In genomic region chr5:39092581-39093350, GRCh38 we compare ENCODE assay signal across 1 cellular context.
A peak's percentile ranks its signal among the peaks of the same experiment; 100 is the strongest.
TF ChIP-seq lines count a peak whose summit lies in the region.

No MANE protein-coding gene starts in this region.

TF ChIP-seq in K562, 482 proteins besides CTCF, POLR2A, EP300 and RAD21:
- TF ChIP-seq C11orf30 (IDR thresholded peaks at IDR 0.05; ENCODE audit: low read depth): peak; percentile 77
- no peak for TF ChIP-seq PRPF4 (IDR thresholded peaks at IDR 0.05; ENCODE audit: insufficient read depth, low read depth, low read length, poor library complexity, severe bottlenecking)
- TF ChIP-seq MBD2 (IDR thresholded peaks at IDR 0.05; ENCODE audit: borderline replicate concordance, low read depth): no peak
- TF ChIP-seq MEIS2 (IDR thresholded peaks at IDR 0.05; ENCODE audit: partially characterized antibody): peak; percentile 93
- 0 out of 4 replicates have a peak, but pooled peaks of 1 of the 2 experiments have one; percentile 26 for TF ChIP-seq FOXK2 (conservative IDR thresholded peaks at IDR 0.05 in 1 of 2, IDR thresholded peaks at IDR 0.05 in 1 of 2; ENCODE audit: low read depth in 2 of 2)
- no peak for TF ChIP-seq SMARCC2 (IDR thresholded peaks at IDR 0.05; ENCODE audit: low read depth)
- no peak for TF ChIP-seq DACH1 (IDR thresholded peaks at IDR 0.05; ENCODE audit: partially characterized antibody)
- TF ChIP-seq MAFG (tag; conservative IDR thresholded peaks at IDR 0.05): peak; percentile 85
- TF ChIP-seq FOSL1 (tag; conservative IDR thresholded peaks at IDR 0.05): peak; percentile 85
- peak; percentile 33; the same call in 1 of the 2 replicates for TF ChIP-seq JUND (IDR thresholded peaks at IDR 0.05; ENCODE audit: borderline replicate concordance, low read depth, low read length)
- no peak; the same call in 2 of the 3 replicates for TF ChIP-seq JUND (tag; IDR thresholded peaks at IDR 0.05; ENCODE audit: borderline replicate concordance, low read depth, low read length)
- TF ChIP-seq, protein P1, sequence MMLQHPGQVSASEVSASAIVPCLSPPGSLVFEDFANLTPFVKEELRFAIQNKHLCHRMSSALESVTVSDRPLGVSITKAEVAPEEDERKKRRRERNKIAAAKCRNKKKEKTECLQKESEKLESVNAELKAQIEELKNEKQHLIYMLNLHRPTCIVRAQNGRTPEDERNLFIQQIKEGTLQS (IDR thresholded peaks at IDR 0.05): peak; percentile 47; the same call in 1 of the 2 replicates
- TF ChIP-seq, protein P1 (CRISPR knock-in tag; conservative IDR thresholded peaks at IDR 0.05): no peak
- TF ChIP-seq ZNF347 (CRISPR knock-in tag; IDR thresholded peaks at IDR 0.05; ENCODE audit: low read depth): no peak
- peak; percentile 51; the same call in 1 of the 2 replicates for TF ChIP-seq BACH1 (tag; IDR thresholded peaks at IDR 0.05)
- TF ChIP-seq ZNF41 (CRISPR knock-in tag; conservative IDR thresholded peaks at IDR 0.05): peak; percentile 83; the same call in 1 of the 2 replicates
- no peak for TF ChIP-seq SMC3 (conservative IDR thresholded peaks at IDR 0.05; ENCODE audit: insufficient read depth, low read depth, low read length)
- TF ChIP-seq ZNF316 (IDR thresholded peaks at IDR 0.05): peak; percentile 76
- peak; percentile 59; the same call in 1 of the 2 replicates for TF ChIP-seq NFE2L1 (tag; IDR thresholded peaks at IDR 0.05; ENCODE audit: borderline replicate concordance, low read depth)
- TF ChIP-seq MAFK (IDR thresholded peaks at IDR 0.05; ENCODE audit: low read length): peak; percentile 27; the same call in 1 of the 2 replicates
- peak; percentile 85 for TF ChIP-seq NFE2 (IDR thresholded peaks at IDR 0.05; ENCODE audit: low read depth)
- no peak for TF ChIP-seq ZC3H11A (IDR thresholded peaks at IDR 0.05; ENCODE audit: low read depth, low read length)
- TF ChIP-seq, protein P2, sequence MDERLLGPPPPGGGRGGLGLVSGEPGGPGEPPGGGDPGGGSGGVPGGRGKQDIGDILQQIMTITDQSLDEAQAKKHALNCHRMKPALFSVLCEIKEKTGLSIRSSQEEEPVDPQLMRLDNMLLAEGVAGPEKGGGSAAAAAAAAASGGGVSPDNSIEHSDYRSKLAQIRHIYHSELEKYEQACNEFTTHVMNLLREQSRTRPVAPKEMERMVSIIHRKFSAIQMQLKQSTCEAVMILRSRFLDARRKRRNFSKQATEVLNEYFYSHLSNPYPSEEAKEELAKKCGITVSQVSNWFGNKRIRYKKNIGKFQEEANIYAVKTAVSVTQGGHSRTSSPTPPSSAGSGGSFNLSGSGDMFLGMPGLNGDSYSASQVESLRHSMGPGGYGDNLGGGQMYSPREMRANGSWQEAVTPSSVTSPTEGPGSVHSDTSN (CRISPR knock-in tag; IDR thresholded peaks at IDR 0.05; ENCODE audit: low read depth): no peak
- TF ChIP-seq, protein P2 (tag; conservative IDR thresholded peaks at IDR 0.05; ENCODE audit: low read depth): peak; percentile 85
- no peak for TF ChIP-seq ZFP91 (CRISPR knock-in tag; IDR thresholded peaks at IDR 0.05)
- 0 out of 2 replicates have a peak, but pooled peaks have one; percentile 8 for TF ChIP-seq CBFA2T3 (IDR thresholded peaks at IDR 0.05)
- TF ChIP-seq, protein P3, sequence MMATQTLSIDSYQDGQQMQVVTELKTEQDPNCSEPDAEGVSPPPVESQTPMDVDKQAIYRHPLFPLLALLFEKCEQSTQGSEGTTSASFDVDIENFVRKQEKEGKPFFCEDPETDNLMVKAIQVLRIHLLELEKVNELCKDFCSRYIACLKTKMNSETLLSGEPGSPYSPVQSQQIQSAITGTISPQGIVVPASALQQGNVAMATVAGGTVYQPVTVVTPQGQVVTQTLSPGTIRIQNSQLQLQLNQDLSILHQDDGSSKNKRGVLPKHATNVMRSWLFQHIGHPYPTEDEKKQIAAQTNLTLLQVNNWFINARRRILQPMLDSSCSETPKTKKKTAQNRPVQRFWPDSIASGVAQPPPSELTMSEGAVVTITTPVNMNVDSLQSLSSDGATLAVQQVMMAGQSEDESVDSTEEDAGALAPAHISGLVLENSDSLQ (IDR thresholded peaks at IDR 0.05): peak; percentile 88
- TF ChIP-seq DPF2 (IDR thresholded peaks at IDR 0.05): peak; percentile 45; the same call in 1 of the 2 replicates
- TF ChIP-seq, protein P4, sequence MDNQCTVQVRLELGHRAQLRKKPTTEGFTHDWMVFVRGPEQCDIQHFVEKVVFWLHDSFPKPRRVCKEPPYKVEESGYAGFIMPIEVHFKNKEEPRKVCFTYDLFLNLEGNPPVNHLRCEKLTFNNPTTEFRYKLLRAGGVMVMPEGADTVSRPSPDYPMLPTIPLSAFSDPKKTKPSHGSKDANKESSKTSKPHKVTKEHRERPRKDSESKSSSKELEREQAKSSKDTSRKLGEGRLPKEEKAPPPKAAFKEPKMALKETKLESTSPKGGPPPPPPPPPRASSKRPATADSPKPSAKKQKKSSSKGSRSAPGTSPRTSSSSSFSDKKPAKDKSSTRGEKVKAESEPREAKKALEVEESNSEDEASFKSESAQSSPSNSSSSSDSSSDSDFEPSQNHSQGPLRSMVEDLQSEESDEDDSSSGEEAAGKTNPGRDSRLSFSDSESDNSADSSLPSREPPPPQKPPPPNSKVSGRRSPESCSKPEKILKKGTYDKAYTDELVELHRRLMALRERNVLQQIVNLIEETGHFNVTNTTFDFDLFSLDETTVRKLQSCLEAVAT (IDR thresholded peaks at IDR 0.05): no peak
- TF ChIP-seq REST (CRISPR knock-in tag; IDR thresholded peaks at IDR 0.05; ENCODE audit: low read depth): no peak
- TF ChIP-seq YY1 (IDR thresholded peaks at IDR 0.05; ENCODE audit: borderline replicate concordance in 1 of 3, control insufficient read depth in 1 of 3, extremely low read depth in 1 of 3, insufficient read depth in 3 of 3, insufficient read length in 1 of 3, insufficient replicate concordance in 2 of 3, low read depth in 1 of 3, low read length in 2 of 3): no peak
- no peak for TF ChIP-seq ATF1 (CRISPR knock-in tag; IDR thresholded peaks at IDR 0.05)
- TF ChIP-seq ATF1 (tag; IDR thresholded peaks at IDR 0.05): no peak
- 0 out of 2 replicates have a peak, but pooled peaks have one; percentile 1 for TF ChIP-seq DEAF1 (CRISPR knock-in tag; IDR thresholded peaks at IDR 0.05)
- TF ChIP-seq ZNF444 (CRISPR knock-in tag; IDR thresholded peaks at IDR 0.05): no peak
- peak; percentile 42; the same call in 1 of the 2 replicates for TF ChIP-seq SMARCE1 (IDR thresholded peaks at IDR 0.05)
- TF ChIP-seq MYC (IDR thresholded peaks at IDR 0.05; ENCODE audit: low read depth, low read length): no peak
- TF ChIP-seq MYC (CRISPR knock-in tag; IDR thresholded peaks at IDR 0.05; ENCODE audit: borderline replicate concordance, low read depth): no peak
- TF ChIP-seq MAFF (IDR thresholded peaks at IDR 0.05; ENCODE audit: low read length): peak; percentile 31; the same call in 1 of the 2 replicates
- TF ChIP-seq, protein P5, sequence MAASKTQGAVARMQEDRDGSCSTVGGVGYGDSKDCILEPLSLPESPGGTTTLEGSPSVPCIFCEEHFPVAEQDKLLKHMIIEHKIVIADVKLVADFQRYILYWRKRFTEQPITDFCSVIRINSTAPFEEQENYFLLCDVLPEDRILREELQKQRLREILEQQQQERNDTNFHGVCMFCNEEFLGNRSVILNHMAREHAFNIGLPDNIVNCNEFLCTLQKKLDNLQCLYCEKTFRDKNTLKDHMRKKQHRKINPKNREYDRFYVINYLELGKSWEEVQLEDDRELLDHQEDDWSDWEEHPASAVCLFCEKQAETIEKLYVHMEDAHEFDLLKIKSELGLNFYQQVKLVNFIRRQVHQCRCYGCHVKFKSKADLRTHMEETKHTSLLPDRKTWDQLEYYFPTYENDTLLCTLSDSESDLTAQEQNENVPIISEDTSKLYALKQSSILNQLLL (CRISPR knock-in tag; IDR thresholded peaks at IDR 0.05; ENCODE audit: borderline replicate concordance): no peak
- peak; percentile 26; the same call in 1 of the 2 replicates for TF ChIP-seq FOXM1 (IDR thresholded peaks at IDR 0.05; ENCODE audit: low read depth)
- TF ChIP-seq FOXM1 (CRISPR knock-in tag; IDR thresholded peaks at IDR 0.05; ENCODE audit: low read depth): no peak
- TF ChIP-seq, protein P6, sequence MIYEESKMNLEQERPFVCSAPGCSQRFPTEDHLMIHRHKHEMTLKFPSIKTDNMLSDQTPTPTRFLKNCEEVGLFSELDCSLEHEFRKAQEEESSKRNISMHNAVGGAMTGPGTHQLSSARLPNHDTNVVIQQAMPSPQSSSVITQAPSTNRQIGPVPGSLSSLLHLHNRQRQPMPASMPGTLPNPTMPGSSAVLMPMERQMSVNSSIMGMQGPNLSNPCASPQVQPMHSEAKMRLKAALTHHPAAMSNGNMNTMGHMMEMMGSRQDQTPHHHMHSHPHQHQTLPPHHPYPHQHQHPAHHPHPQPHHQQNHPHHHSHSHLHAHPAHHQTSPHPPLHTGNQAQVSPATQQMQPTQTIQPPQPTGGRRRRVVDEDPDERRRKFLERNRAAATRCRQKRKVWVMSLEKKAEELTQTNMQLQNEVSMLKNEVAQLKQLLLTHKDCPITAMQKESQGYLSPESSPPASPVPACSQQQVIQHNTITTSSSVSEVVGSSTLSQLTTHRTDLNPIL (CRISPR knock-in tag; IDR thresholded peaks at IDR 0.05): no peak
- no peak for TF ChIP-seq ZC3H4 (CRISPR knock-in tag; IDR thresholded peaks at IDR 0.05; ENCODE audit: borderline replicate concordance)
- TF ChIP-seq ARID1B (IDR thresholded peaks at IDR 0.05): peak; percentile 36; the same call in 1 of the 2 replicates
